In the genomic region with DNA sequence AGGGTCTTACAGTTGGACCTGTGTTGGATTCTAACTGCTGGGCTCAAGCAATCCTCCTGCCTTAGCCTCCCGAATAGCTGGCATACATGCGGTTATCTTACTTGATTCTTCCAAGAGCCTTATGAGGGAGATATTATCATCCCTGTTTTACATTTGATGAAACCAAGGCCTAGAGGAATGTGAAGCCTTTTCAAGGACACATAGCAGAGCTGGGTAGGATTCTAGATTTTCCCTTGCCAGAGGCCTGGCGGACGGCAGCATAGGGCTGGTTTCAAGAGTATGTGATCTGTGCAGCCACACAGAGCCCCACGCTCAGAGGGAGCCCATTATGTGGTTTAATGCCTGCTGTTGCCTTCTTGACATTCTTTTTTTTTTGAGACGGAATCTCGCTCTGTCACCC, we compare ENCODE assay signal across 21 cellular contexts.
"Had no signal": no experiment of that assay in that cellular context is flagged by ENCODE, and none has a peak within 500 bp of the region (broad histone marks: within the 10 kb centered on the region; RNA-seq: fewer than 3 reads in every experiment).

No MANE protein-coding gene starts in this region.

- H3K4me1 Mint-ChIP-seq: naive B cell had no signal

- H3K4me3 Mint-ChIP-seq: central memory CD8-positive, alpha-beta T cell; naive B cell; nephron progenitor cell; stimulated activated effector memory CD8-positive, alpha-beta T cell treated with anti-CD3 and anti-CD28 coated beads, Interleukin-12 subunit alpha, Interleukin-12 subunit beta, amount 100 ng/mL, for 72 hours had no signal

- H3K27ac Mint-ChIP-seq: naive B cell; stimulated activated effector memory CD8-positive, alpha-beta T cell treated with anti-CD3 and anti-CD28 coated beads, Interleukin-12 subunit alpha, Interleukin-12 subunit beta, amount 100 ng/mL, for 72 hours had no signal

- H3K36me3 Mint-ChIP-seq: naive B cell; stimulated activated effector memory CD8-positive, alpha-beta T cell treated with anti-CD3 and anti-CD28 coated beads, Interleukin-12 subunit alpha, Interleukin-12 subunit beta, amount 100 ng/mL, for 72 hours had no signal

- ATAC-seq: left lung; stimulated activated effector memory CD8-positive, alpha-beta T cell treated with anti-CD3 and anti-CD28 coated beads, Interleukin-12 subunit alpha, Interleukin-12 subunit beta, amount 100 ng/mL, for 72 hours; stimulated activated naive CD8-positive, alpha-beta T cell treated with anti-CD3 and anti-CD28 coated beads, Interleukin-15, Interleukin-2, amounts not matched to agents 100 U/mL and 50 U/mL, for 24 hours had no signal

- H3K9me3 ChIP-seq: left lung, sigmoid colon, transverse colon had no signal

- H3K4me3 ChIP-seq: dorsolateral prefrontal cortex, left lung, lung, sigmoid colon, transverse colon had no signal

- H3K27me3 ChIP-seq: dorsolateral prefrontal cortex, left lung, sigmoid colon, transverse colon had no signal

- DNase-seq: cortex of kidney; dorsolateral prefrontal cortex; effector CD8-positive, alpha-beta T cell; foreskin melanocyte; head of caudate nucleus; islet precursor cell; left lung; mesenchymal stem cell; midbrain; naive B cell; nephron progenitor cell; sigmoid colon; small intestine; stimulated activated CD4-positive, alpha-beta T cell treated with anti-CD3 and anti-CD28 coated beads, Interleukin-4, amount 100 ng/mL, for 1 hour; stimulated activated CD8-positive, alpha-beta memory T cell treated with anti-CD3 and anti-CD28 coated beads, Interleukin-4, amount 100 ng/mL, for 48 hours; stimulated activated naive CD8-positive, alpha-beta T cell treated with anti-CD3 and anti-CD28 coated beads, Interleukin-15, Interleukin-2, amounts not matched to agents 100 U/mL and 50 U/mL, for 24 hours; transverse colon had no signal

- H2AFZ ChIP-seq: parathyroid adenoma had no signal

- H3K4me1 ChIP-seq: parathyroid adenoma had no signal

- H3K27ac ChIP-seq: left lung, parathyroid adenoma had no signal

- H3K9ac ChIP-seq: parathyroid adenoma had no signal

- H3K9me3 Mint-ChIP-seq: central memory CD8-positive, alpha-beta T cell; nephron progenitor cell; stimulated activated effector memory CD8-positive, alpha-beta T cell treated with anti-CD3 and anti-CD28 coated beads, Interleukin-12 subunit alpha, Interleukin-12 subunit beta, amount 100 ng/mL, for 72 hours had no signal

- H3K27me3 Mint-ChIP-seq: central memory CD8-positive, alpha-beta T cell; naive B cell had no signal

- FAIRE-seq: small intestine had no signal
